In genomic region chrX:85501349-85501748, GRCh38 we compare ENCODE assay signal across 2 cellular contexts.
A peak's percentile ranks its signal among the peaks of the same experiment; 100 is the strongest.
TF ChIP-seq lines count a peak whose summit lies in the region.

No MANE protein-coding gene starts in this region.

TF ChIP-seq in A549, 52 proteins besides CTCF, POLR2A, EP300 and RAD21 (continued from another document):
- TF ChIP-seq EHMT2 (IDR thresholded peaks at IDR 0.05; ENCODE audit: low read depth) (no peak), MYC (IDR thresholded peaks at IDR 0.05; ENCODE audit: borderline replicate concordance, low read length) (no peak), FOSB (CRISPR knock-in tag; IDR thresholded peaks at IDR 0.05) (no peak)
TF ChIP-seq in A549: peak in this region for 0.

TF ChIP-seq in HEK293, 187 proteins besides CTCF, POLR2A, EP300 and RAD21 (continued from another document):
- TF ChIP-seq PATZ1 (tag by site-specific recombination; IDR thresholded peaks at IDR 0.05) (no peak), PBX3 (CRISPR knock-in tag; IDR thresholded peaks at IDR 0.05) (no peak), ZNF701 (tag by site-specific recombination; IDR thresholded peaks at IDR 0.05) (no peak), ZNF513 (tag by site-specific recombination; IDR thresholded peaks at IDR 0.05) (no peak), ATF2 (tag by site-specific recombination; IDR thresholded peaks at IDR 0.05; ENCODE audit: low read depth) (peak; percentile 75), ZNF433 (tag by site-specific recombination; IDR thresholded peaks at IDR 0.05; ENCODE audit: low read depth) (no peak)
TF ChIP-seq in HEK293: peak in this region for 1.
